ENCODE assay signal across 10 cellular contexts in the genomic region with DNA sequence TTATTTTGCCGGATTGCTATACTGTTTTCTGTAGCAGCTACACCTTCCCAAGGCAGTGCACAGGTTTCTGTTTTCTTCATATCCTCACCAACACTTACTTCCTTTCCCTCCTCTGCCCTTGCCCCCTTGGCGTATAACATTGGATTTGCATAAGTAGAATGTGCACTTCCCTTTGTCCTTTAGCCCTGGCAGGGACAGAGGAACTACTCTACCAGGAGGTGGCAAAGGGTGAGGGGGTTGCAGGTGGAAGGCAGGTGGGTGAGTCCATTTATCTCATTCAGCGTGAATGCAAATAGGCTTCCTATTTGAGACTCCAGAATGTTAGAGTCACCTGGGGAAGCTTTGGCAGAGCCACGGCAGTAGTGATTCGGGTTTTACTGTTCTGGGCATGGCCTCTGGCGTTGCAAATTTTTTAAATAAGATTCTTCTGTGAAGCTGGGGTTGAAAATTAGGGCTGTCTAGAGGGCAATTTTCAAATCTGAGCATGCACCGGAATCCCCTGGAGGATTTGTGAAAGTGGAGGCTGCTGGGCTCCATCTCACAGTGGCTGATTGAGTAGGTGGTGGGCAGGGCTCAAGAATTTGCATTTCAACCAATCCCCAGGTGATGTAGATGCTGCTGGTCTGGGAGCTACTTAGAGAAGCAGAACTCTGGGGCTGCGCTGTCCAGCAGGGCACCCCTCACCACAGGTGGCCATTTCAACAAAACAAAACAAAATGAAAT.
DNase-seq lines count a peak whose midpoint lies in the region; ATAC-seq lines count a peak whose summit lies in the region.
"Had no signal": no experiment of that assay in that cellular context is flagged by ENCODE, and none has a peak within 500 bp of the region (broad histone marks: within the 10 kb centered on the region; RNA-seq: fewer than 3 reads in every experiment).

No MANE protein-coding gene starts in this region.

- H3K27ac Mint-ChIP-seq in activated T-cell treated with anti-CD3 and anti-CD28 coated beads, Interleukin-2, amount 50 U/mL, for 24 hours: no peak overlapping the region
- H3K27ac Mint-ChIP-seq: activated naive CD4-positive, alpha-beta T cell treated with anti-CD3 and anti-CD28 coated beads, Interleukin-2, amount 50 U/mL, for 72 hours had no signal

- H3K4me3 Mint-ChIP-seq in activated T-cell treated with anti-CD3 and anti-CD28 coated beads, Interleukin-2, amount 50 U/mL, for 24 hours: no peak overlapping the region

- H3K27me3 Mint-ChIP-seq in activated T-cell treated with anti-CD3 and anti-CD28 coated beads, Interleukin-2, amount 50 U/mL, for 24 hours: no peaks in the 10 kb centered on the region

- H3K9me3 Mint-ChIP-seq in activated T-cell treated with anti-CD3 and anti-CD28 coated beads, Interleukin-2, amount 50 U/mL, for 24 hours: no peaks in the 10 kb centered on the region
- H3K9me3 Mint-ChIP-seq: activated naive CD4-positive, alpha-beta T cell treated with anti-CD3 and anti-CD28 coated beads, Interleukin-2, amount 50 U/mL, for 72 hours had no signal

- no peaks in the 10 kb centered on the region for H3K36me3 Mint-ChIP-seq in activated T-cell treated with anti-CD3 and anti-CD28 coated beads, Interleukin-2, amount 50 U/mL, for 24 hours (ENCODE audit: low read depth)
- H3K36me3 Mint-ChIP-seq: activated naive CD4-positive, alpha-beta T cell treated with anti-CD3 and anti-CD28 coated beads, Interleukin-2, amount 50 U/mL, for 72 hours had no signal

- peak; percentile 77 for ATAC-seq in GM19023 (IDR thresholded peaks at IDR 0.05; ENCODE audit: unreplicated experiment)
- ATAC-seq in GM21825 (IDR thresholded peaks at IDR 0.05; ENCODE audit: unreplicated experiment): peak; percentile 63
- peak; percentile 68 for ATAC-seq in HG03457 (IDR thresholded peaks at IDR 0.05; ENCODE audit: unreplicated experiment)
- no peak for ATAC-seq in left lobe of liver
- ATAC-seq in HG03520 (IDR thresholded peaks at IDR 0.05; ENCODE audit: unreplicated experiment): no peak
- ATAC-seq: activated naive CD4-positive, alpha-beta T cell treated with anti-CD3 and anti-CD28 coated beads, Interleukin-2, amount 50 U/mL, for 72 hours had no signal

- peak; percentile 66 for DNase-seq in left kidney (ENCODE audit: low read depth, low spot score)
- DNase-seq in left lobe of liver (ENCODE audit: low spot score): no peak
- no peak for DNase-seq in activated T-cell treated with anti-CD3 and anti-CD28 coated beads, Interleukin-2, amount 50 U/mL, for 24 hours
- DNase-seq in T-helper 2 cell: no peak
- DNase-seq: mammary epithelial cell had no signal

- H3K4me1 Mint-ChIP-seq in activated T-cell treated with anti-CD3 and anti-CD28 coated beads, Interleukin-2, amount 50 U/mL, for 24 hours (ENCODE audit: low read depth): peaks cover 3% of the 10 kb centered on the region

Comparison
In these comparisons a context has a peak if more than half of its experiments do, and no peak if none do; other contexts are left out.
1. ATAC-seq: peak in GM19023 (single experiment), GM21825 (single experiment) and HG03457 (single experiment); none in left lobe of liver (single experiment) and HG03520 (single experiment).